16 cellular contexts compared by ENCODE assay signal in genomic region chr2:112024896-112025491, GRCh38.
"Had no signal": no experiment of that assay in that cellular context is flagged by ENCODE, and none has a peak within 500 bp of the region (broad histone marks: within the 10 kb centered on the region; RNA-seq: fewer than 3 reads in every experiment).

No MANE protein-coding gene starts in this region.

- H3K27me3 ChIP-seq: left lung, spleen, transverse colon, upper lobe of right lung, uterus had no signal

- ATAC-seq: effector memory CD8-positive, alpha-beta T cell; left lung; mucosa of descending colon; psoas muscle; stimulated activated naive B cell treated with anti-CD40 and anti-IgM and Interleukin-4, amounts not matched to agents 10 μg/mL and 1 μg/mL and 100 μg/mL, for 72 hours; upper lobe of right lung had no signal

- H3K4me3 ChIP-seq: coronary artery, left lung, mucosa of descending colon, psoas muscle, skin epidermis, spleen, transverse colon, upper lobe of right lung, uterus had no signal

- H3K4me1 ChIP-seq: psoas muscle, transverse colon, upper lobe of right lung, uterus had no signal

- H3K9me3 ChIP-seq: left lung, mucosa of descending colon, psoas muscle, spleen, transverse colon, upper lobe of right lung, uterus had no signal

- DNase-seq: effector memory CD8-positive, alpha-beta T cell; left lung; mesenchymal stem cell; mucosa of descending colon; naive B cell; nephron progenitor cell; psoas muscle; right cardiac atrium; spleen; stimulated activated CD4-positive, alpha-beta T cell treated with anti-CD3 and anti-CD28 coated beads, Interleukin-4, amount 100 ng/mL, for 4 hours; stimulated activated naive B cell treated with anti-CD40 and anti-IgM and Interleukin-4, amounts not matched to agents 10 μg/mL and 1 μg/mL and 100 μg/mL, for 72 hours; transverse colon; upper lobe of right lung; uterus had no signal

- H3K27ac ChIP-seq: left lung, psoas muscle, skin epidermis, transverse colon, upper lobe of right lung, uterus had no signal

- H3K36me3 ChIP-seq: transverse colon, uterus had no signal
